ENCODE assay signal across 18 cellular contexts in genomic region chr2:158671381-158672245, GRCh38.
DNase-seq lines count a peak whose midpoint lies in the region; ATAC-seq and TF ChIP-seq lines count a peak whose summit lies in the region.
"Had no signal": no experiment of that assay in that cellular context is flagged by ENCODE, and none has a peak within 500 bp of the region (broad histone marks: within the 10 kb centered on the region; RNA-seq: fewer than 3 reads in every experiment).

No MANE protein-coding gene starts in this region.

- H3K4me3 ChIP-seq in esophagus muscularis mucosa (no peak overlapping the region), foreskin fibroblast (ENCODE audit: low read depth in 1 of 2, low read length in 2 of 2) (no peak overlapping the region)
- H3K4me3 ChIP-seq: BLaER1 treated with 17β-estradiol and CSF1 and Interleukin-3, amounts not matched to agents 10 nM and 100 nM; SJCRH30 had no signal

- no peak for DNase-seq in Right ventricle myocardium superior
- no peak for DNase-seq in left cardiac atrium
- peak; percentile 53 for DNase-seq in SK-N-DZ (ENCODE audit: low spot score)
- DNase-seq in esophagus muscularis mucosa (ENCODE audit: extremely low spot score): peak; percentile 72
- no peak for DNase-seq in stimulated activated effector memory CD8-positive, alpha-beta T cell treated with anti-CD3 and anti-CD28 coated beads, Interleukin-12 subunit alpha, Interleukin-12 subunit beta, amount 100 ng/mL, for 72 hours (ENCODE audit: low spot score in 2 of 2)
- no peak for DNase-seq in AG20443 (ENCODE audit: low spot score)
- DNase-seq in foreskin fibroblast: no peak
- DNase-seq: CD8-positive, alpha-beta memory T cell; KBM-7; MV-4-11; NCI-H1417 treated with DMSO at 0.1 percent for 48 hours; NCI-H1930; NCI-H748 treated with DMSO at 0.1 percent for 48 hours; RPMI8226; SJCRH30 had no signal

- no peaks in the 10 kb centered on the region for H3K27me3 ChIP-seq in esophagus muscularis mucosa
- H3K27me3 ChIP-seq: BLaER1 treated with 17β-estradiol and CSF1 and Interleukin-3, amounts not matched to agents 10 nM and 100 nM; SJCRH30 had no signal

- peaks cover 30 to 68% (median 46%) of the 10 kb centered on the region in 4 donors for H3K36me3 ChIP-seq in esophagus muscularis mucosa

- TF ChIP-seq POLR2A in esophagus muscularis mucosa (IDR thresholded peaks at IDR 0.05; ENCODE audit: low read depth): no peak

- no peaks in the 10 kb centered on the region for H3K9me3 ChIP-seq in esophagus muscularis mucosa
- H3K9me3 ChIP-seq: BLaER1 treated with 17β-estradiol and CSF1 and Interleukin-3, amounts not matched to agents 10 nM and 100 nM; SJCRH30 had no signal

- peak overlapping the region; percentile 52 for H3K27ac Mint-ChIP-seq in stimulated activated effector memory CD8-positive, alpha-beta T cell treated with anti-CD3 and anti-CD28 coated beads, Interleukin-12 subunit alpha, Interleukin-12 subunit beta, amount 100 ng/mL, for 72 hours

- TF ChIP-seq CTCF in esophagus muscularis mucosa (IDR thresholded peaks at IDR 0.05) (no peak), foreskin fibroblast (IDR thresholded peaks at IDR 0.05; ENCODE audit: low read depth, low read length) (no peak)

- no peaks in the 10 kb centered on the region for H3K36me3 Mint-ChIP-seq in stimulated activated effector memory CD8-positive, alpha-beta T cell treated with anti-CD3 and anti-CD28 coated beads, Interleukin-12 subunit alpha, Interleukin-12 subunit beta, amount 100 ng/mL, for 72 hours

- H3K4me1 Mint-ChIP-seq in stimulated activated effector memory CD8-positive, alpha-beta T cell treated with anti-CD3 and anti-CD28 coated beads, Interleukin-12 subunit alpha, Interleukin-12 subunit beta, amount 100 ng/mL, for 72 hours: no peaks in the 10 kb centered on the region
- H3K4me1 Mint-ChIP-seq: CD8-positive, alpha-beta memory T cell had no signal

- no peak overlapping the region for H3K27ac ChIP-seq in esophagus muscularis mucosa (replicated peaks in 1 of 4)
- H3K27ac ChIP-seq: BLaER1 treated with 17β-estradiol and CSF1 and Interleukin-3, amounts not matched to agents 10 nM and 100 nM; SJCRH30 had no signal

- H3K4me1 ChIP-seq in esophagus muscularis mucosa: peaks cover 18 to 23% (median 21%) of the 10 kb centered on the region in 4 donors
- H3K4me1 ChIP-seq: SJCRH30 had no signal

- no peak for TF ChIP-seq EP300 in esophagus muscularis mucosa (IDR thresholded peaks at IDR 0.05)

- no peak overlapping the region for H3K4me3 Mint-ChIP-seq in stimulated activated effector memory CD8-positive, alpha-beta T cell treated with anti-CD3 and anti-CD28 coated beads, Interleukin-12 subunit alpha, Interleukin-12 subunit beta, amount 100 ng/mL, for 72 hours
- H3K4me3 Mint-ChIP-seq: CD8-positive, alpha-beta memory T cell had no signal

- no peaks in the 10 kb centered on the region for H3K9me3 Mint-ChIP-seq in stimulated activated effector memory CD8-positive, alpha-beta T cell treated with anti-CD3 and anti-CD28 coated beads, Interleukin-12 subunit alpha, Interleukin-12 subunit beta, amount 100 ng/mL, for 72 hours
- H3K9me3 Mint-ChIP-seq: CD8-positive, alpha-beta memory T cell had no signal

- intact Hi-C loops in Right ventricle myocardium superior (cut with DNase I) (no loop called here), left cardiac atrium (cut with DNase I) (no loop called here), esophagus muscularis mucosa (cut with DNase I) (no loop called here)

- 88% methylated on average over 19 of the region's 19 CpGs for WGBS in esophagus muscularis mucosa

- ATAC-seq in Right ventricle myocardium superior (ENCODE audit: poor library complexity) (peak; percentile 21), left cardiac atrium (no peak), GM21619 (IDR thresholded peaks at IDR 0.05; ENCODE audit: unreplicated experiment) (no peak)
- ATAC-seq in stimulated activated effector memory CD8-positive, alpha-beta T cell treated with anti-CD3 and anti-CD28 coated beads, Interleukin-12 subunit alpha, Interleukin-12 subunit beta, amount 100 ng/mL, for 72 hours: peak; percentile 11
- ATAC-seq: HCT116 had no signal

Comparison
In these comparisons a context has a peak if more than half of its experiments do, and no peak if none do; other contexts are left out.
1. ATAC-seq: peak in Right ventricle myocardium superior (single experiment) and stimulated activated effector memory CD8-positive, alpha-beta T cell treated with anti-CD3 and anti-CD28 coated beads, Interleukin-12 subunit alpha, Interleukin-12 subunit beta, amount 100 ng/mL, for 72 hours (single experiment); none in left cardiac atrium (0 of 2) and GM21619 (single experiment).
2. DNase-seq: peak in SK-N-DZ (single experiment) and esophagus muscularis mucosa (single experiment); none in Right ventricle myocardium superior (single experiment), left cardiac atrium (single experiment), stimulated activated effector memory CD8-positive, alpha-beta T cell treated with anti-CD3 and anti-CD28 coated beads, Interleukin-12 subunit alpha, Interleukin-12 subunit beta, amount 100 ng/mL, for 72 hours (0 of 2), AG20443 (single experiment) and foreskin fibroblast (0 of 2).